In genomic region chr7:32428546-32428945, GRCh38 we compare ENCODE assay signal across 1 cellular context.
TF ChIP-seq lines count a peak whose summit lies in the region.

No MANE protein-coding gene starts in this region.

TF ChIP-seq in H1, 55 proteins besides CTCF, POLR2A, EP300 and RAD21:
- TF ChIP-seq YY1 (IDR thresholded peaks at IDR 0.05; ENCODE audit: low read depth, low read length) (no peak), HDAC6 (IDR thresholded peaks at IDR 0.05; ENCODE audit: low read depth, low read length) (no peak), CHD7 (IDR thresholded peaks at IDR 0.05; ENCODE audit: insufficient replicate concordance, low read length) (no peak), SIX5 (IDR thresholded peaks at IDR 0.05; ENCODE audit: low read depth, low read length) (no peak), JUN (IDR thresholded peaks at IDR 0.05; ENCODE audit: low read depth, low read length) (no peak), KDM4A (IDR thresholded peaks at IDR 0.05; ENCODE audit: low read depth, low read length, severe bottlenecking) (no peak), CHD1 (IDR thresholded peaks at IDR 0.05; ENCODE audit: low read depth, low read length) (no peak), POU5F1 (IDR thresholded peaks at IDR 0.05; ENCODE audit: low read depth, low read length) (no peak)
